16 cellular contexts compared by ENCODE assay signal in the genomic region with DNA sequence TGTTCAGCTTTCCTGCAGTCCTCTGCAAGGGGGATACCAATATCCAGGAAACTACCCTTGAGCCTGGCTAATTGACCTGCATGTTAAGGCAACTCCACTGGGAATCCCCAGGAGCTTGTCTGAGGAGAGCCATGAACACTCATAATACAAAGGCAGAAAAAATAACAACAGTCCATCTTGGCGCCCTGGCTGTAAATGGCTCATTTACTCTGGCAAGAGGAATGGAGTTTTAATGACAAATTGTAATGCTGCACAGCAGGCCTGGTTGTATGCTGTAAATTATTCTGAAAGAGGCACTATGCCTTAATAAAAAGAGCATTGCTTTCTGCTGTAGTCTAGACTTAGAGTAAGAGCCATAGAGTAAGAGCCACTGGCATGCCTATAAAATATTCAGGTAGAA. TPM values are rescaled to one million over a fixed set of nuclear protein-coding genes. Genes with fewer than 3 reads are reported as not detected.
"Had no signal": no experiment of that assay in that cellular context is flagged by ENCODE, and none has a peak within 500 bp of the region (broad histone marks: within the 10 kb centered on the region; RNA-seq: fewer than 3 reads in every experiment).

No MANE protein-coding gene starts in this region.

- H3K27me3 ChIP-seq: ascending aorta had no signal

- H3K9me3 Mint-ChIP-seq: activated naive CD4-positive, alpha-beta T cell treated with anti-CD3 and anti-CD28 coated beads, Interleukin-2, amount 10 ng/mL, durations not matched to agents 7 days and 5 days; activated T-helper 2 cell treated with anti-CD3 and anti-CD28 coated beads, Interferon-gamma antibody, Interleukin-2, Interleukin-4, amounts not matched to agents 10 μg/mL and 5 μg/mL and 100 μg/mL, durations not matched to agents 14 hours and 24 hours and 36 hours; neural crest cell; type B pancreatic cell had no signal

- H3K4me1 ChIP-seq: ascending aorta, breast epithelium, lower lobe of right lung had no signal

- H3K27ac ChIP-seq: ascending aorta, breast epithelium, epithelial cell of prostate, lower lobe of right lung, VCaP had no signal

- H3K4me3 Mint-ChIP-seq: activated naive CD4-positive, alpha-beta T cell treated with anti-CD3 and anti-CD28 coated beads, Interleukin-2, amount 10 ng/mL, durations not matched to agents 7 days and 5 days; neural crest cell; stimulated activated naive CD8-positive, alpha-beta T cell treated with anti-CD3 and anti-CD28 coated beads, Interleukin-15, Interleukin-2, amounts not matched to agents 100 ng/mL and 50 ng/mL, for 24 hours; type B pancreatic cell had no signal

- DNase-seq: activated CD4-positive, alpha-beta T cell treated with anti-CD3 and anti-CD28 coated beads for 1 hour; activated CD4-positive, alpha-beta T cell treated with anti-CD3 and anti-CD28 coated beads, Interleukin-2, amount 50 U/mL, for 48 hours; activated naive CD4-positive, alpha-beta T cell treated with anti-CD3 and anti-CD28 coated beads, Interleukin-2, amount 10 ng/mL, durations not matched to agents 7 days and 5 days; dermis blood vessel endothelial cell; foreskin melanocyte; lower lobe of right lung had no signal

- H3K4me3 ChIP-seq: ascending aorta, breast epithelium, lower lobe of right lung had no signal

- H3K36me3 ChIP-seq: ascending aorta, breast epithelium, lower lobe of right lung had no signal

- ATAC-seq: lower lobe of right lung, sciatic nerve had no signal

- H3K36me3 Mint-ChIP-seq: activated naive CD4-positive, alpha-beta T cell treated with anti-CD3 and anti-CD28 coated beads, Interleukin-2, amount 10 ng/mL, durations not matched to agents 7 days and 5 days; type B pancreatic cell had no signal

- H3K27ac Mint-ChIP-seq: activated naive CD4-positive, alpha-beta T cell treated with anti-CD3 and anti-CD28 coated beads, Interleukin-2, amount 10 ng/mL, durations not matched to agents 7 days and 5 days; activated T-helper 2 cell treated with anti-CD3 and anti-CD28 coated beads, Interferon-gamma antibody, Interleukin-2, Interleukin-4, amounts not matched to agents 10 μg/mL and 5 μg/mL and 100 μg/mL, durations not matched to agents 14 hours and 24 hours and 36 hours; stimulated activated naive CD8-positive, alpha-beta T cell treated with anti-CD3 and anti-CD28 coated beads, Interleukin-15, Interleukin-2, amounts not matched to agents 100 ng/mL and 50 ng/mL, for 24 hours; type B pancreatic cell had no signal

- H3K4me1 Mint-ChIP-seq: activated naive CD4-positive, alpha-beta T cell treated with anti-CD3 and anti-CD28 coated beads, Interleukin-2, amount 10 ng/mL, durations not matched to agents 7 days and 5 days; neural crest cell had no signal

- H3K9me3 ChIP-seq: ascending aorta, breast epithelium, lower lobe of right lung had no signal

RNA-seq across cellular contexts. Expression of a gene that starts 58.3 kb away (rescaled TPM):
- total RNA-seq: ascending aorta, osteocyte had no signal
